In the genomic region with DNA sequence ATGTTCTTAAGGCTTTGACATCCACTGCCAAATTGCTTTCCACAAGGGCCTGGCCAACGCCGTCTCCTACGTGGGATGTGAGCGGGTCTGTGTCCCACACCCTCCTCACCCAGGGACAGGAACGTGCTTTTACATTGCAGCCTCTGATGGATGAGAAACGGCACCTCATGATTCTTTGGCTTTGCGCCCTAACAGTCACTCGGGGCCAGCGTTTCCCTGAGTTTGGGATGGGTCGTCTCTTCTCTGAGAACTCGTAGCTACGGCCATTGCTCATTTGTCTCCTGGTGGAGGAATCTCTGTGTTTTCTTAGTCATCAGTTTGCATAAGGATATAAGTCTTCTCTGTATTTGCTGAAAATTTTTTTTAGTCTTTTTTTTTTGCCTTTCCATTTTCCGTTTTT, we compare ENCODE assay signal across 16 cellular contexts. TPM values are rescaled to one million over a fixed set of nuclear protein-coding genes. Genes with fewer than 3 reads are reported as not detected.
DNase-seq lines count a peak whose midpoint lies in the region; ATAC-seq, FAIRE-seq and TF ChIP-seq lines count a peak whose summit lies in the region.
"Had no signal": no experiment of that assay in that cellular context is flagged by ENCODE, and none has a peak within 500 bp of the region (broad histone marks: within the 10 kb centered on the region; RNA-seq: fewer than 3 reads in every experiment).

No MANE protein-coding gene starts in this region.

- BruUV-seq in HepG2 (replicated peaks; lab: Mats Ljungman, UMichigan) = no TSS peak

- no peak overlapping the region for H3K27ac Mint-ChIP-seq in CD8-positive, alpha-beta memory T cell
- H3K27ac Mint-ChIP-seq in T-helper 2 cell treated with Interferon-gamma antibody and Interleukin-4, amounts not matched to agents 5 μg/mL and 100 μg/mL, for 36 hours = no peak overlapping the region

- H3K4me1 Mint-ChIP-seq in CD8-positive, alpha-beta memory T cell = peaks cover 4 to 5% (median 4%) of the 10 kb centered on the region in 3 donors
- peaks cover 2% of the 10 kb centered on the region for H3K4me1 Mint-ChIP-seq in T-helper 2 cell treated with Interferon-gamma antibody and Interleukin-4, amounts not matched to agents 5 μg/mL and 100 μg/mL, for 36 hours (ENCODE audit: low read depth)

- H3K36me3 ChIP-seq in right lobe of liver (no peaks in the 10 kb centered on the region), HepG2 (replicated peaks in 1 of 2; ENCODE audit: control insufficient read depth in 1 of 2, insufficient read depth in 2 of 2, low read length in 2 of 2) (no peaks in the 10 kb centered on the region), gastroesophageal sphincter (no peaks in the 10 kb centered on the region), aorta (ENCODE audit: control insufficient read depth in 1 of 2, insufficient read depth in 2 of 2, low read length in 1 of 2) (no peaks in the 10 kb centered on the region)
- H3K36me3 ChIP-seq in CD8-positive, alpha-beta memory T cell (ENCODE audit: insufficient read depth, low read length) = no peaks in the 10 kb centered on the region

- H3K79me2 ChIP-seq in HepG2 (ENCODE audit: insufficient read depth, low read length) = no peaks in the 10 kb centered on the region

- H3K4me2 ChIP-seq in HepG2 (ENCODE audit: low read depth, low read length) = no peak overlapping the region

- TF ChIP-seq EP300 in HepG2 (IDR thresholded peaks at IDR 0.05; ENCODE audit: low read depth in 2 of 2, low read length in 2 of 2) (no peak), HepG2 (CRISPR knock-in tag; IDR thresholded peaks at IDR 0.05; ENCODE audit: borderline replicate concordance) (no peak), gastroesophageal sphincter (IDR thresholded peaks at IDR 0.05) (no peak)

- H3K27me3 Mint-ChIP-seq in CD8-positive, alpha-beta memory T cell = peaks cover 8 to 9% of the 10 kb centered on the region in 2 donors
- H3K27me3 Mint-ChIP-seq in T-helper 2 cell treated with Interferon-gamma antibody and Interleukin-4, amounts not matched to agents 5 μg/mL and 100 μg/mL, for 36 hours (ENCODE audit: low read depth) = peaks cover 13% of the 10 kb centered on the region

- TF ChIP-seq POLR2A in right lobe of liver (IDR thresholded peaks at IDR 0.05) (no peak), HepG2 (IDR thresholded peaks at IDR 0.05; ENCODE audit: insufficient read depth in 1 of 2, low read depth in 2 of 2, low read length in 2 of 2) (no peak), gastroesophageal sphincter (IDR thresholded peaks at IDR 0.05) (no peak), GM18505 (IDR thresholded peaks at IDR 0.05; ENCODE audit: borderline replicate concordance, extremely low read depth, insufficient read depth, insufficient read length) (no peak)

- no peak for FAIRE-seq in HepG2 (lab: Jason Lieb, UNC)
- FAIRE-seq: D721Med, H1 had no signal

- H4K20me1 ChIP-seq in HepG2 (ENCODE audit: insufficient read depth, low read length) = no peaks in the 10 kb centered on the region

- no peak overlapping the region for H2AFZ ChIP-seq in HepG2 (ENCODE audit: low read length)

- H3K4me1 ChIP-seq in right lobe of liver = no peaks in the 10 kb centered on the region
- no peaks in the 10 kb centered on the region for H3K4me1 ChIP-seq in HepG2 (ENCODE audit: insufficient read depth, low read length)
- H3K4me1 ChIP-seq in gastroesophageal sphincter = peaks cover 0 to 32% (median 16%) of the 10 kb centered on the region in 3 donors
- no peaks in the 10 kb centered on the region for H3K4me1 ChIP-seq in aorta (ENCODE audit: control insufficient read depth in 1 of 2, insufficient read depth in 2 of 2, low read length in 2 of 2)
- no peaks in the 10 kb centered on the region for H3K4me1 ChIP-seq in CD8-positive, alpha-beta memory T cell (ENCODE audit: insufficient read depth, low read length)

- H3K4me3 ChIP-seq in right lobe of liver = no peak overlapping the region
- no peak overlapping the region for H3K4me3 ChIP-seq in HepG2 (replicated peaks in 1 of 3; ENCODE audit: insufficient read depth in 1 of 3, low read depth in 2 of 3, low read length in 3 of 3)
- no peak overlapping the region for H3K4me3 ChIP-seq in gastroesophageal sphincter
- no peak overlapping the region for H3K4me3 ChIP-seq in aorta (ENCODE audit: low read length in 2 of 2)
- no peak overlapping the region for H3K4me3 ChIP-seq in CD8-positive, alpha-beta memory T cell (ENCODE audit: low read length)

- H3K27ac ChIP-seq in right lobe of liver (no peak overlapping the region), HepG2 (ENCODE audit: extremely low read length, insufficient read depth, low read length) (no peak overlapping the region), gastroesophageal sphincter (peak overlapping the region in 2 of 4 donors; percentile 14 to 74), aorta (ENCODE audit: low read depth in 1 of 2, low read length in 2 of 2) (no peak overlapping the region)
- H3K27ac ChIP-seq in CD8-positive, alpha-beta memory T cell (ENCODE audit: low read depth, low read length) = no peak overlapping the region

- CTCF ChIA-PET in HepG2 (lab: Yijun Ruan, JAX; ENCODE audit: low intra/inter-chr PET ratio, low total read pairs) = no interaction called here
- CTCF ChIA-PET in CD8-positive, alpha-beta memory T cell (lab: Charles Lee) = no interaction called here

- H3K27me3 ChIP-seq in right lobe of liver (no peaks in the 10 kb centered on the region), HepG2 (ENCODE audit: control insufficient read depth in 1 of 2, insufficient read depth in 2 of 2, low read length in 2 of 2) (peaks cover 26 to 76% of the 10 kb centered on the region in 2 experiments), gastroesophageal sphincter (no peaks in the 10 kb centered on the region), aorta (ENCODE audit: control insufficient read depth in 1 of 2, insufficient read depth in 2 of 2, low read length in 1 of 2) (no peaks in the 10 kb centered on the region)
- no peaks in the 10 kb centered on the region for H3K27me3 ChIP-seq in CD8-positive, alpha-beta memory T cell (ENCODE audit: insufficient read depth, low read length, poor library complexity, severe bottlenecking)

- peaks cover 0 to 2% (median 0%) of the 10 kb centered on the region in 3 donors for H3K36me3 Mint-ChIP-seq in CD8-positive, alpha-beta memory T cell
- H3K36me3 Mint-ChIP-seq in T-helper 2 cell treated with Interferon-gamma antibody and Interleukin-4, amounts not matched to agents 5 μg/mL and 100 μg/mL, for 36 hours (ENCODE audit: low read depth) = no peaks in the 10 kb centered on the region

- ATAC-seq in right lobe of liver = no peak
- no peak for ATAC-seq in HepG2
- ATAC-seq in gastroesophageal sphincter = peak; percentile 29
- ATAC-seq in aorta (ENCODE audit: low FRiP score) = peak; percentile 20
- no peak for ATAC-seq in GM18505 (IDR thresholded peaks at IDR 0.05; ENCODE audit: unreplicated experiment)

- in situ Hi-C loops in HepG2 (cut with HindIII; ENCODE audit: extremely low pct_ligation_motif_present, low pct_unique_long_range_greater_than_20kb) = no loop called here

- TF ChIP-seq RAD21 in HepG2 (CRISPR knock-in tag; IDR thresholded peaks at IDR 0.05) = no peak

- peaks cover 0 to 1% (median 0%) of the 10 kb centered on the region in 5 donors for H3K9me3 Mint-ChIP-seq in CD8-positive, alpha-beta memory T cell
- no peaks in the 10 kb centered on the region for H3K9me3 Mint-ChIP-seq in T-helper 2 cell treated with Interferon-gamma antibody and Interleukin-4, amounts not matched to agents 5 μg/mL and 100 μg/mL, for 36 hours

- POLR2A ChIA-PET in HepG2 (lab: Yijun Ruan, JAX) = no interaction called here
- POLR2A ChIA-PET in CD8-positive, alpha-beta memory T cell (lab: Charles Lee) = interaction anchor here (0.7 kb wide), 1 partner anchor 984 kb away, joined by 3 read pairs; no protein-coding TSS in a partner anchor

- intact Hi-C loops in right lobe of liver (cut with DNase I) = no loop called here
- intact Hi-C loops in HepG2 (cut with micrococcal nuclease; ENCODE audit: unreplicated experiment) = no loop called here
- intact Hi-C loops in aorta (cut with DNase I) = no loop called here

- DNase-seq in right lobe of liver = peak in 2 of 3 donors; percentile 5 to 48
- DNase-seq in HepG2 (ENCODE audit: low spot score) = no peak
- DNase-seq in mesenteric fat pad (ENCODE audit: low spot score) = peak; percentile 76
- DNase-seq in aorta = peak; percentile 70 to 76
- no peak for DNase-seq in CD8-positive, alpha-beta memory T cell
- DNase-seq in T-helper 2 cell treated with Interferon-gamma antibody and Interleukin-4, amounts not matched to agents 5 μg/mL and 100 μg/mL, for 36 hours (ENCODE audit: low spot score) = no peak
- DNase-seq: activated CD4-positive, alpha-beta T cell treated with anti-CD3 and anti-CD28 coated beads, Interleukin-2, amount 50 U/mL, for 48 hours; effector CD4-positive, alpha-beta T cell; NCI-H1436 treated with DMSO at 0.1 percent for 48 hours; NCI-H524 treated with DMSO at 0.1 percent for 48 hours had no signal

- H3K4me3 Mint-ChIP-seq in CD8-positive, alpha-beta memory T cell = peak overlapping the region in 1 of 7 donors; percentile 27
- no peak overlapping the region for H3K4me3 Mint-ChIP-seq in T-helper 2 cell treated with Interferon-gamma antibody and Interleukin-4, amounts not matched to agents 5 μg/mL and 100 μg/mL, for 36 hours

- TF ChIP-seq CTCF in right lobe of liver (IDR thresholded peaks at IDR 0.05) (no peak), HepG2 (CRISPR knock-in tag; IDR thresholded peaks at IDR 0.05) (no peak), gastroesophageal sphincter (IDR thresholded peaks at IDR 0.05) (no peak)

- H3K9me3 ChIP-seq in right lobe of liver (no peaks in the 10 kb centered on the region), HepG2 (ENCODE audit: low read length) (no peaks in the 10 kb centered on the region), gastroesophageal sphincter (no peaks in the 10 kb centered on the region), aorta (ENCODE audit: control insufficient read depth, low read length) (no peaks in the 10 kb centered on the region)
- no peaks in the 10 kb centered on the region for H3K9me3 ChIP-seq in CD8-positive, alpha-beta memory T cell (ENCODE audit: low read length)

- 54% methylated on average over 11 of the region's 13 CpGs for WGBS in right lobe of liver (ENCODE audit: insufficient coverage, low coverage, low lambda C conversion rate, missing lambda C conversion rate)
- 50% methylated on average over 9 of the region's 13 CpGs for WGBS in HepG2 (ENCODE audit: low lambda C conversion rate)
- 14 to 16% methylated on average over 7 to 11 of the region's 13 CpGs for WGBS in gastroesophageal sphincter (ENCODE audit: low coverage in 1 of 2), 2 donors
- WGBS in aorta, 2 donors = 15 to 16% methylated on average over 13 of the region's 13 CpGs

- H3K9ac ChIP-seq in HepG2 (ENCODE audit: insufficient read depth, low read depth, low read length) = no peak overlapping the region

RNA-seq across cellular contexts. Expression of gene TNNT3, which starts 11.8 kb away (rescaled TPM):
- total RNA-seq in right lobe of liver (1 to 10 TPM in 1 of 6 experiments, under 1 TPM in 1, not detected in 4; 0.44 to 2.2 TPM), HepG2 (2016; rRNA removed; fragmentation: Illumina TruSeq; extraction: Trizol) (not detected in 2 replicates), gastroesophageal sphincter (1 to 10 TPM; 1.7 to 4.3 (median 2.5) TPM), mesenteric fat pad (22.9 TPM), aorta (10 to 100 TPM in 1 of 2 donors, 1 to 10 TPM in 1; 8.8 to 54.3 TPM)
- total RNA-seq in HepG2 (2016; cell fraction: cytosol; rRNA removed; fragmentation: Illumina TruSeq; extraction: Trizol; ENCODE audit: low read depth) = not detected in 2 replicates
- not detected in 2 replicates for total RNA-seq in HepG2 (2016; cell fraction: insoluble cytoplasmic fraction; rRNA removed; fragmentation: Illumina TruSeq; extraction: Trizol)
- total RNA-seq in HepG2 (2016; cell fraction: membrane; rRNA removed; fragmentation: Illumina TruSeq; extraction: Trizol) = not detected in 2 replicates
- total RNA-seq in HepG2 (2016; cell fraction: nucleus; rRNA removed; fragmentation: Illumina TruSeq; extraction: Trizol) = not detected in 2 replicates
- polyA plus RNA-seq in HepG2 (2011; rRNA removed) (not detected in 2 replicates), aorta (1 to 10 TPM; 3.4 to 3.9 TPM)
- polyA plus RNA-seq in HepG2 (2011; cell fraction: cytosol; rRNA removed) = not detected in 2 replicates
- not detected in 2 replicates for polyA plus RNA-seq in HepG2 (2011; cell fraction: nucleus; rRNA removed)
- not detected in 2 replicates for polyA plus RNA-seq in HepG2 (2012)
- polyA plus RNA-seq in HepG2 (2016; cell fraction: cytosol; fragmentation: Illumina TruSeq; extraction: Trizol; ENCODE audit: low read depth) = not detected in 2 replicates
- polyA plus RNA-seq in HepG2 (2016; cell fraction: insoluble cytoplasmic fraction; fragmentation: Illumina TruSeq; extraction: Trizol; ENCODE audit: low read depth) = not detected in 2 replicates
- not detected in 2 replicates for polyA plus RNA-seq in HepG2 (2016; cell fraction: membrane; fragmentation: Illumina TruSeq; extraction: Trizol; ENCODE audit: low read depth)
- polyA plus RNA-seq in HepG2 (2016; cell fraction: nucleus; fragmentation: Illumina TruSeq; extraction: Trizol; ENCODE audit: insufficient read depth, low read depth) = not detected in 2 replicates
- not detected in 2 replicates for polyA minus RNA-seq in HepG2 (2011; rRNA and poly(A)+ RNA removed; ENCODE audit: low replicate concordance)
- not detected in 2 replicates for polyA minus RNA-seq in HepG2 (2011; cell fraction: cytosol; rRNA and poly(A)+ RNA removed)
- polyA minus RNA-seq in HepG2 (2011; cell fraction: nucleus; rRNA and poly(A)+ RNA removed) = not detected in 2 replicates
- 1 to 10 TPM; 1.4 to 1.6 TPM for total RNA-seq in CD8-positive, alpha-beta memory T cell
- not detected for polyA plus RNA-seq in CD8-positive, alpha-beta memory T cell
- total RNA-seq: A673, H1, lung microvascular endothelial cell had no signal
- polyA plus RNA-seq: H1 had no signal

RNA-seq across cellular contexts. Expression of gene MRPL23, which starts 15.8 kb away (rescaled TPM):
- 100 to 1,000 TPM in 1 of 6 experiments, 10 to 100 TPM in 5; 23.1 to 121 (median 36.4) TPM for total RNA-seq in right lobe of liver
- total RNA-seq in HepG2 (2016; rRNA removed; fragmentation: Illumina TruSeq; extraction: Trizol) = 123 and 126 TPM in 2 replicates
- total RNA-seq in HepG2 (2016; cell fraction: cytosol; rRNA removed; fragmentation: Illumina TruSeq; extraction: Trizol; ENCODE audit: low read depth) = 53.4 and 58.2 TPM in 2 replicates
- 128 and 132 TPM in 2 replicates for total RNA-seq in HepG2 (2016; cell fraction: insoluble cytoplasmic fraction; rRNA removed; fragmentation: Illumina TruSeq; extraction: Trizol)
- 80.8 and 94.7 TPM in 2 replicates for total RNA-seq in HepG2 (2016; cell fraction: membrane; rRNA removed; fragmentation: Illumina TruSeq; extraction: Trizol)
- total RNA-seq in HepG2 (2016; cell fraction: nucleus; rRNA removed; fragmentation: Illumina TruSeq; extraction: Trizol) = 49.8 and 57.3 TPM in 2 replicates
- 63.1 and 67.8 TPM in 2 replicates for polyA plus RNA-seq in HepG2 (2011; rRNA removed)
- polyA plus RNA-seq in HepG2 (2011; cell fraction: cytosol; rRNA removed) = 127 and 181 TPM in 2 replicates
- 73.2 and 99.6 TPM in 2 replicates for polyA plus RNA-seq in HepG2 (2011; cell fraction: nucleus; rRNA removed)
- 44.3 and 57.8 TPM in 2 replicates for polyA plus RNA-seq in HepG2 (2012)
- 59.4 and 69.4 TPM in 2 replicates for polyA plus RNA-seq in HepG2 (2016; cell fraction: cytosol; fragmentation: Illumina TruSeq; extraction: Trizol; ENCODE audit: low read depth)
- polyA plus RNA-seq in HepG2 (2016; cell fraction: insoluble cytoplasmic fraction; fragmentation: Illumina TruSeq; extraction: Trizol; ENCODE audit: low read depth) = 137 TPM in 2 replicates
- 70.9 and 88.2 TPM in 2 replicates for polyA plus RNA-seq in HepG2 (2016; cell fraction: membrane; fragmentation: Illumina TruSeq; extraction: Trizol; ENCODE audit: low read depth)
- polyA plus RNA-seq in HepG2 (2016; cell fraction: nucleus; fragmentation: Illumina TruSeq; extraction: Trizol; ENCODE audit: insufficient read depth, low read depth) = 88.0 and 95.8 TPM in 2 replicates
- polyA minus RNA-seq in HepG2 (2011; rRNA and poly(A)+ RNA removed; ENCODE audit: low replicate concordance) = 35.5 and 42.4 TPM in 2 replicates
- polyA minus RNA-seq in HepG2 (2011; cell fraction: cytosol; rRNA and poly(A)+ RNA removed) = 25.7 and 31.7 TPM in 2 replicates
- polyA minus RNA-seq in HepG2 (2011; cell fraction: nucleus; rRNA and poly(A)+ RNA removed) = 29.7 and 35.8 TPM in 2 replicates
- total RNA-seq in gastroesophageal sphincter = 100 to 1,000 TPM in 2 of 4 donors, 10 to 100 TPM in 2; 87.0 to 132 (median 106) TPM
- 26.0 TPM for total RNA-seq in mesenteric fat pad
- 10 to 100 TPM; 23.4 to 43.9 TPM for total RNA-seq in aorta
- polyA plus RNA-seq in aorta = 100 to 1,000 TPM in 1 of 2 donors, 10 to 100 TPM in 1; 82.3 to 143 TPM
- 100 to 1,000 TPM; 127 to 129 TPM for total RNA-seq in CD8-positive, alpha-beta memory T cell
- 9.3 TPM for polyA plus RNA-seq in CD8-positive, alpha-beta memory T cell

RNA-seq across cellular contexts. Expression of gene PRR33, which starts 39.6 kb away (rescaled TPM):
- total RNA-seq in right lobe of liver = not detected
- not detected in 2 replicates for total RNA-seq in HepG2 (2016; rRNA removed; fragmentation: Illumina TruSeq; extraction: Trizol)
- total RNA-seq in HepG2 (2016; cell fraction: cytosol; rRNA removed; fragmentation: Illumina TruSeq; extraction: Trizol; ENCODE audit: low read depth) = not detected in 2 replicates
- total RNA-seq in HepG2 (2016; cell fraction: insoluble cytoplasmic fraction; rRNA removed; fragmentation: Illumina TruSeq; extraction: Trizol) = not detected in 2 replicates
- not detected in 2 replicates for total RNA-seq in HepG2 (2016; cell fraction: membrane; rRNA removed; fragmentation: Illumina TruSeq; extraction: Trizol)
- total RNA-seq in HepG2 (2016; cell fraction: nucleus; rRNA removed; fragmentation: Illumina TruSeq; extraction: Trizol) = not detected in 2 replicates
- polyA plus RNA-seq in HepG2 (2011; rRNA removed) = not detected in 2 replicates
- polyA plus RNA-seq in HepG2 (2011; cell fraction: cytosol; rRNA removed) = not detected in 2 replicates
- not detected in 2 replicates for polyA plus RNA-seq in HepG2 (2011; cell fraction: nucleus; rRNA removed)
- 0.05 TPM in 1 of 2 replicates, not detected in the other for polyA plus RNA-seq in HepG2 (2012)
- polyA plus RNA-seq in HepG2 (2016; cell fraction: cytosol; fragmentation: Illumina TruSeq; extraction: Trizol; ENCODE audit: low read depth) = not detected in 2 replicates
- not detected in 2 replicates for polyA plus RNA-seq in HepG2 (2016; cell fraction: insoluble cytoplasmic fraction; fragmentation: Illumina TruSeq; extraction: Trizol; ENCODE audit: low read depth)
- not detected in 2 replicates for polyA plus RNA-seq in HepG2 (2016; cell fraction: membrane; fragmentation: Illumina TruSeq; extraction: Trizol; ENCODE audit: low read depth)
- polyA plus RNA-seq in HepG2 (2016; cell fraction: nucleus; fragmentation: Illumina TruSeq; extraction: Trizol; ENCODE audit: insufficient read depth, low read depth) = not detected in 2 replicates
- polyA minus RNA-seq in HepG2 (2011; rRNA and poly(A)+ RNA removed; ENCODE audit: low replicate concordance) = not detected in 2 replicates
- polyA minus RNA-seq in HepG2 (2011; cell fraction: cytosol; rRNA and poly(A)+ RNA removed) = not detected in 2 replicates
- not detected in 2 replicates for polyA minus RNA-seq in HepG2 (2011; cell fraction: nucleus; rRNA and poly(A)+ RNA removed)
- total RNA-seq in gastroesophageal sphincter = not detected
- total RNA-seq in mesenteric fat pad = not detected
- total RNA-seq in aorta = not detected
- not detected for polyA plus RNA-seq in aorta
- not detected for total RNA-seq in CD8-positive, alpha-beta memory T cell
- polyA plus RNA-seq in CD8-positive, alpha-beta memory T cell = 0.17 TPM
- total RNA-seq: A673, H1, lung microvascular endothelial cell had no signal

Comparison
In these comparisons a context has a peak if more than half of its experiments do, and no peak if none do; other contexts are left out.
1. DNase-seq: peak in right lobe of liver (2 of 3), mesenteric fat pad (single experiment) and aorta (2 of 2); none in HepG2 (single experiment), CD8-positive, alpha-beta memory T cell (0 of 5) and T-helper 2 cell treated with Interferon-gamma antibody and Interleukin-4, amounts not matched to agents 5 μg/mL and 100 μg/mL, for 36 hours (single experiment).
2. ATAC-seq: peak in gastroesophageal sphincter (single experiment) and aorta (single experiment); none in right lobe of liver (0 of 4), HepG2 (single experiment) and GM18505 (single experiment).